24 cellular contexts compared by ENCODE assay signal in genomic region chr15:40790723-40791122, GRCh38. TPM values are rescaled to one million over a fixed set of nuclear protein-coding genes. Genes with fewer than 3 reads are reported as not detected.
A peak's percentile ranks its signal among the peaks of the same experiment; 100 is the strongest.
DNase-seq lines count a peak whose midpoint lies in the region; ATAC-seq and TF ChIP-seq lines count a peak whose summit lies in the region.
"Had no signal": no experiment of that assay in that cellular context is flagged by ENCODE, and none has a peak within 500 bp of the region (broad histone marks: within the 10 kb centered on the region; RNA-seq: fewer than 3 reads in every experiment).

No MANE protein-coding gene starts in this region.

- H3K9ac ChIP-seq in HCT116 (ENCODE audit: low read length): peak overlapping the region; percentile 30

- peaks cover 45% of the 10 kb centered on the region for H3K79me2 ChIP-seq in HCT116 (ENCODE audit: insufficient read depth, low read length)

- H2AFZ ChIP-seq in HCT116 (ENCODE audit: low read depth, low read length, poor library complexity, severe bottlenecking): no peak overlapping the region

- no peaks in the 10 kb centered on the region for H3K9me3 ChIP-seq in HCT116 (ENCODE audit: control insufficient read depth in 1 of 2, insufficient read depth in 1 of 2, low read depth in 1 of 2, low read length in 2 of 2)
- H3K9me3 ChIP-seq in WERI-Rb-1 (ENCODE audit: severe bottlenecking): no peaks in the 10 kb centered on the region
- no peaks in the 10 kb centered on the region for H3K9me3 ChIP-seq in esophagus squamous epithelium
- no peaks in the 10 kb centered on the region for H3K9me3 ChIP-seq in psoas muscle
- no peaks in the 10 kb centered on the region for H3K9me3 ChIP-seq in spleen
- H3K9me3 ChIP-seq: esophagus muscularis mucosa, pancreas had no signal

- no TSS peak for BruUV-seq in HCT116 (replicated peaks; lab: Mats Ljungman, UMichigan)

- intact Hi-C loops in HCT116 (cut with micrococcal nuclease): no loop called here
- intact Hi-C loops in esophagus squamous epithelium (cut with DNase I): no loop called here
- intact Hi-C loops in psoas muscle (cut with DNase I): no loop called here
- intact Hi-C loops in spleen (cut with DNase I; ENCODE audit: low total_unique reads): no loop called here

- TF ChIP-seq CTCF in HCT116 (IDR thresholded peaks at IDR 0.05 in 2 of 3, conservative IDR thresholded peaks at IDR 0.05 in 1 of 3; ENCODE audit: borderline replicate concordance in 1 of 3, insufficient read depth in 1 of 3, low read depth in 2 of 3, low read length in 2 of 3) (no peak), WERI-Rb-1 (IDR thresholded peaks at IDR 0.05; ENCODE audit: low read depth, low read length) (no peak), esophagus squamous epithelium (IDR thresholded peaks at IDR 0.05) (no peak), psoas muscle (IDR thresholded peaks at IDR 0.05) (no peak), spleen (IDR thresholded peaks at IDR 0.05 in 8 of 11, conservative IDR thresholded peaks at IDR 0.05 in 3 of 11) (no peak)

- H3K27ac ChIP-seq in HCT116 (ENCODE audit: low read depth, low read length): peak overlapping the region; percentile 55; the same call in 1 of the 2 replicates
- peak overlapping the region; percentile 49 for H3K27ac ChIP-seq in WERI-Rb-1
- peak overlapping the region; percentile 24 to 76 (median 72) for H3K27ac ChIP-seq in esophagus squamous epithelium
- peak overlapping the region; percentile 58 for H3K27ac ChIP-seq in psoas muscle
- no peak overlapping the region for H3K27ac ChIP-seq in spleen
- H3K27ac ChIP-seq: dorsolateral prefrontal cortex, esophagus muscularis mucosa had no signal

- no peak for DNase-seq in HCT116 (ENCODE audit: low read depth, low spot score)
- no peak for DNase-seq in WERI-Rb-1
- no peak for DNase-seq in esophagus squamous epithelium (lab: John Stamatoyannopoulos, UW)
- no peak for DNase-seq in psoas muscle
- DNase-seq in cerebellar nuclear complex (lab: John Stamatoyannopoulos, UW): no peak
- no peak for DNase-seq in spleen
- DNase-seq in germinal center (ENCODE audit: low spot score): no peak
- no peak for DNase-seq in SHP77 treated with DMSO at 0.1 percent for 48 hours (lab: John Stamatoyannopoulos, UW)
- DNase-seq: activated T-cell treated with anti-CD3 and anti-CD28 coated beads, Interleukin-2, amount 50 U/mL, for 72 hours; DMS79 treated with DMSO at 0.1 percent for 48 hours; dorsolateral prefrontal cortex; islet precursor cell; mesendoderm; natural killer cell; NCI-H1436 treated with DMSO at 0.1 percent for 48 hours; NCI-H2227 treated with DMSO at 0.1 percent for 48 hours; NCI-H82; stimulated activated CD4-positive, alpha-beta T cell treated with anti-CD3 and anti-CD28 coated beads, Interleukin-1b, Interleukin-23, amount 100 ng/mL, for 48 hours; T-helper 2 cell; trophoblast cell had no signal

- H3K36me3 ChIP-seq in HCT116 (ENCODE audit: control insufficient read depth in 1 of 2, insufficient read depth in 2 of 2, low read length in 2 of 2): no peaks in the 10 kb centered on the region
- no peaks in the 10 kb centered on the region; the same call in 1 of the 2 replicates for H3K36me3 ChIP-seq in WERI-Rb-1
- peaks cover 0 to 17% (median 0%) of the 10 kb centered on the region in 3 donors for H3K36me3 ChIP-seq in esophagus squamous epithelium
- peaks cover 0 to 8% of the 10 kb centered on the region in 2 donors for H3K36me3 ChIP-seq in psoas muscle (ENCODE audit: insufficient read depth in 1 of 2, low read depth in 1 of 2)
- H3K36me3 ChIP-seq in spleen: peaks cover 0 to 30% (median 7%) of the 10 kb centered on the region in 6 donors
- H3K36me3 ChIP-seq: pancreas had no signal

- TF ChIP-seq POLR2A in HCT116 (IDR thresholded peaks at IDR 0.05; ENCODE audit: borderline replicate concordance, extremely low read depth, insufficient read depth, insufficient read length) (no peak), esophagus squamous epithelium (IDR thresholded peaks at IDR 0.05) (no peak), spleen (IDR thresholded peaks at IDR 0.05) (no peak)

- no peaks in the 10 kb centered on the region for H3K9me2 ChIP-seq in HCT116 (ENCODE audit: insufficient read depth)

- POLR2A ChIA-PET in HCT116 (lab: Charles Lee): no interaction called here

- peaks cover 12% of the 10 kb centered on the region; the same call in 1 of the 2 replicates for H4K20me1 ChIP-seq in HCT116 (ENCODE audit: insufficient read depth)

- no peak for TF ChIP-seq RAD21 in HCT116 (IDR thresholded peaks at IDR 0.05; ENCODE audit: low read depth)

- CTCF ChIA-PET in HCT116 (lab: Charles Lee): interaction anchor here (1.3 kb wide), 1 partner anchor 103 kb away, joined by 3 read pairs; no protein-coding TSS in a partner anchor

- H3K4me2 ChIP-seq in HCT116 (ENCODE audit: low read length): peak overlapping the region; percentile 66

- no peak for ATAC-seq in HCT116
- peak in 2 of 4 donors; percentile 5 to 11 for ATAC-seq in psoas muscle
- ATAC-seq: activated T-cell treated with anti-CD3 and anti-CD28 coated beads, Interleukin-2, amount 50 U/mL, for 72 hours; natural killer cell; pancreas; sciatic nerve; WTC11 had no signal

- RAD21 ChIA-PET in HCT116 (lab: Charles Lee; ENCODE audit: low non-redundant PET in 1 of 2, low total read pairs in 2 of 2, uncharacterized antibody in 2 of 2, unreplicated experiment in 2 of 2): no interaction called here

- H3K27me3 ChIP-seq in HCT116 (ENCODE audit: insufficient read depth, low read length) (no peaks in the 10 kb centered on the region), WERI-Rb-1 (ENCODE audit: insufficient read depth, low read depth, severe bottlenecking) (no peaks in the 10 kb centered on the region), esophagus squamous epithelium (no peaks in the 10 kb centered on the region), psoas muscle (ENCODE audit: insufficient read depth in 3 of 3, low read length in 2 of 3) (no peaks in the 10 kb centered on the region), spleen (replicated peaks in 1 of 7) (no peaks in the 10 kb centered on the region)
- H3K27me3 ChIP-seq: dorsolateral prefrontal cortex, esophagus muscularis mucosa, pancreas had no signal

- 35 to 58% methylated on average over 3 of the region's 3 CpGs for WGBS in esophagus squamous epithelium, 2 donors
- WGBS in psoas muscle, 3 donors: 61 to 79% (median 63%) methylated on average over 3 of the region's 3 CpGs
- 83 to 93% (median 88%) methylated on average over 3 of the region's 3 CpGs for WGBS in spleen, 5 donors

- H3K4me1 ChIP-seq in HCT116 (ENCODE audit: control insufficient read depth in 1 of 2, insufficient read depth in 2 of 2, low read length in 2 of 2): peaks cover 92 to 98% of the 10 kb centered on the region in 2 experiments
- H3K4me1 ChIP-seq in esophagus squamous epithelium: peaks cover 48 to 97% (median 48%) of the 10 kb centered on the region in 3 donors
- H3K4me1 ChIP-seq in psoas muscle: peaks cover 24% of the 10 kb centered on the region
- peaks cover 0 to 70% (median 34%) of the 10 kb centered on the region in 6 donors for H3K4me1 ChIP-seq in spleen

- H3K4me3 ChIP-seq in HCT116 (replicated peaks in 1 of 2; ENCODE audit: low read depth in 1 of 2, low read length in 2 of 2) (no peak overlapping the region), WERI-Rb-1 (ENCODE audit: low read depth, low read length) (no peak overlapping the region), esophagus squamous epithelium (no peak overlapping the region), psoas muscle (no peak overlapping the region), spleen (no peak overlapping the region)
- H3K4me3 ChIP-seq: dorsolateral prefrontal cortex, esophagus muscularis mucosa, pancreas had no signal

TF ChIP-seq in HCT116, 20 proteins besides CTCF, POLR2A, EP300 and RAD21 (continues in another document):
- TF ChIP-seq ZNF274 (IDR thresholded peaks at IDR 0.05; ENCODE audit: low read depth, low read length) (no peak), FOSL1 (IDR thresholded peaks at IDR 0.05; ENCODE audit: low read depth) (no peak)

RNA-seq across cellular contexts. Expression of gene ZFYVE19, which starts 16.2 kb away (rescaled TPM):
- total RNA-seq in HCT116 (2021; ENCODE audit: unreplicated experiment) (29.1 TPM), esophagus squamous epithelium (10 to 100 TPM; 16.5 to 33.4 (median 28.9) TPM), psoas muscle (10 to 100 TPM in 2 of 4 donors, 1 to 10 TPM in 2; 9.1 to 12.4 (median 10.8) TPM), spleen (10 to 100 TPM; 16.1 to 31.1 (median 20.3) TPM)
- polyA plus RNA-seq in HCT116 (2012): 36.0 and 37.7 TPM in 2 replicates
- polyA plus RNA-seq in psoas muscle (10 to 100 TPM; 16.9 to 31.5 (median 25.4) TPM), spleen (10 to 100 TPM; 23.2 to 31.7 (median 27.3) TPM)

RNA-seq across cellular contexts. Expression of gene DNAJC17, which starts 16.6 kb away (rescaled TPM):
- total RNA-seq in HCT116 (2021; ENCODE audit: unreplicated experiment) (36.1 TPM), esophagus squamous epithelium (10 to 100 TPM; 13.9 to 24.0 (median 19.2) TPM), psoas muscle (10 to 100 TPM in 3 of 4 donors, 1 to 10 TPM in 1; 8.9 to 18.5 (median 13.0) TPM), spleen (10 to 100 TPM; 16.2 to 57.1 (median 41.1) TPM)
- 37.1 and 40.5 TPM in 2 replicates for polyA plus RNA-seq in HCT116 (2012)
- polyA plus RNA-seq in psoas muscle (10 to 100 TPM; 16.6 to 32.4 (median 32.0) TPM), spleen (10 to 100 TPM; 52.5 to 61.5 (median 60.4) TPM)

RNA-seq across cellular contexts. Expression of gene C15orf62, which starts 20.9 kb away (rescaled TPM):
- 0.10 TPM for total RNA-seq in HCT116 (2021; ENCODE audit: unreplicated experiment)
- polyA plus RNA-seq in HCT116 (2012): 0.69 and 0.74 TPM in 2 replicates
- 10 to 100 TPM; 11.3 to 44.3 (median 22.2) TPM for total RNA-seq in esophagus squamous epithelium
- total RNA-seq in psoas muscle: not detected
- polyA plus RNA-seq in psoas muscle: under 1 TPM; 0.05 to 0.19 (median 0.07) TPM
- total RNA-seq in spleen: under 1 TPM in 6 of 7 donors, not detected in 1; 0.20 to 0.66 (median 0.39) TPM
- polyA plus RNA-seq in spleen: under 1 TPM; 0.36 to 0.39 (median 0.38) TPM

RNA-seq across cellular contexts. Expression of gene GCHFR, which starts 26.9 kb away (rescaled TPM):
- total RNA-seq in HCT116 (2021; ENCODE audit: unreplicated experiment) (1.5 TPM), esophagus squamous epithelium (10 to 100 TPM in 3 of 4 donors, 1 to 10 TPM in 1; 10.0 to 47.5 (median 41.9) TPM), psoas muscle (1 to 10 TPM; 1.5 to 4.9 (median 2.9) TPM), spleen (10 to 100 TPM in 4 of 7 donors, 1 to 10 TPM in 3; 6.1 to 21.9 (median 13.6) TPM)
- polyA plus RNA-seq in HCT116 (2012): 0.95 and 1.5 TPM in 2 replicates
- polyA plus RNA-seq in psoas muscle (1 to 10 TPM; 4.3 to 6.7 (median 5.0) TPM), spleen (10 to 100 TPM; 17.7 to 38.0 (median 23.6) TPM)

RNA-seq across cellular contexts. Expression of gene RMDN3, which starts 35.7 kb away (rescaled TPM):
- total RNA-seq in HCT116 (2021; ENCODE audit: unreplicated experiment): 21.5 TPM
- polyA plus RNA-seq in HCT116 (2012): 14.1 and 16.4 TPM in 2 replicates
- 10 to 100 TPM; 21.3 to 31.9 (median 26.4) TPM for total RNA-seq in esophagus squamous epithelium
- total RNA-seq in psoas muscle: 10 to 100 TPM; 17.1 to 20.1 (median 18.6) TPM
- polyA plus RNA-seq in psoas muscle: 10 to 100 TPM; 11.1 to 30.9 (median 20.2) TPM
- 10 to 100 TPM; 19.7 to 32.2 (median 25.6) TPM for total RNA-seq in spleen
- 10 to 100 TPM; 13.0 to 15.4 (median 13.7) TPM for polyA plus RNA-seq in spleen

Comparison
In these comparisons a context has a peak if more than half of its experiments do, and no peak if none do; other contexts are left out.
1. H3K27ac ChIP-seq: peak in HCT116 (single experiment), WERI-Rb-1 (single experiment), esophagus squamous epithelium (4 of 4) and psoas muscle (single experiment); none in spleen (0 of 8).
2. RNA of gene C15orf62, which starts 20.9 kb away (total RNA-seq): 11.3 to 44.3 TPM in esophagus squamous epithelium; 0.20 to 0.66 TPM in spleen, 0.10 TPM in HCT116 (single experiment) and not detected in psoas muscle; every median in the first group is over 4 times any median in the second.